In genomic region chr22:28741200-28741757, GRCh38 we compare ENCODE assay signal across 8 cellular contexts. TPM values are rescaled to one million over a fixed set of nuclear protein-coding genes. Genes with fewer than 3 reads are reported as not detected.
DNase-seq lines count a peak whose midpoint lies in the region; ATAC-seq and TF ChIP-seq lines count a peak whose summit lies in the region.

No MANE protein-coding gene starts in this region.

- peak overlapping the region; percentile 77 for H3K4me2 ChIP-seq in fibroblast of lung (ENCODE audit: extremely low read depth, insufficient read depth, low read length)

- no peak for TF ChIP-seq EP300 in sigmoid colon (IDR thresholded peaks at IDR 0.05)

- CTCF ChIA-PET in RWPE1 (lab: Yijun Ruan, JAX), result no interaction called here

- H4K20me1 ChIP-seq in fibroblast of lung (ENCODE audit: control insufficient read depth, extremely low read depth, insufficient read depth, low read length), result no peaks in the 10 kb centered on the region

- H3K4me1 ChIP-seq in fibroblast of lung (ENCODE audit: control insufficient read depth, extremely low read depth, insufficient read depth, low read length) (no peaks in the 10 kb centered on the region), sigmoid colon (peaks cover 0 to 17% (median 11%) of the 10 kb centered on the region in 4 donors)

- H2AFZ ChIP-seq in fibroblast of lung (ENCODE audit: low read length), result peak overlapping the region; percentile 64

- no peaks in the 10 kb centered on the region for H3K9me3 ChIP-seq in fibroblast of lung (ENCODE audit: control insufficient read depth, insufficient read depth, low read depth, low read length)
- no peaks in the 10 kb centered on the region for H3K9me3 ChIP-seq in sigmoid colon

- no peak for DNase-seq in RWPE1 (ENCODE audit: low spot score)
- no peak for DNase-seq in fibroblast of lung (ENCODE audit: low read depth in 2 of 2)
- DNase-seq in sigmoid colon, result no peak
- DNase-seq in stimulated activated naive CD4-positive, alpha-beta T cell (lab: John Stamatoyannopoulos, UW), result no peak
- DNase-seq in activated gamma-delta T cell treated with Interleukin-2 at 50 U/mL for 16 hours, result no peak
- no peak for DNase-seq in NOMO-1 treated with DMSO at 0.1 percent for 48 hours (lab: John Stamatoyannopoulos, UW; ENCODE audit: unreplicated experiment)
- no peak for DNase-seq in NCI-H1436 (lab: John Stamatoyannopoulos, UW)

- peaks cover 10% of the 10 kb centered on the region for H3K79me2 ChIP-seq in fibroblast of lung (ENCODE audit: control insufficient read depth, insufficient read depth, low read length)

- H3K4me3 ChIP-seq in fibroblast of lung (replicated peaks in 1 of 4; ENCODE audit: control extremely low read depth in 1 of 4, insufficient read depth in 1 of 4, low read depth in 3 of 4, low read length in 4 of 4) (peak overlapping the region; percentile 63 to 94 (median 86)), sigmoid colon (peak overlapping the region; percentile 16 to 95 (median 82))

- H3K27me3 ChIP-seq in fibroblast of lung (ENCODE audit: control insufficient read depth, insufficient read depth, low read length), result no peaks in the 10 kb centered on the region
- H3K27me3 ChIP-seq in sigmoid colon, result no peaks in the 10 kb centered on the region

- intact Hi-C loops in sigmoid colon (cut with DNase I), result loop anchor here (1.0 to 5.0 kb wide), 4 partner anchors 62 to 141 kb away; partner anchors contain the start of genes TTC28 and ZNRF3

- no peak for TF ChIP-seq POLR2A in sigmoid colon (IDR thresholded peaks at IDR 0.05)

- ATAC-seq in GM19395 (IDR thresholded peaks at IDR 0.05; ENCODE audit: unreplicated experiment), result peak; percentile 4

- 4 to 9% methylated on average over 16 of the region's 16 CpGs for WGBS in sigmoid colon, 2 donors

- POLR2A ChIA-PET in RWPE1 (lab: Yijun Ruan, JAX; ENCODE audit: low non-redundant PET), result no interaction called here

- peak overlapping the region; percentile 41 for H3K9ac ChIP-seq in fibroblast of lung (ENCODE audit: insufficient read depth, low read length)

- TF ChIP-seq CTCF in RWPE1 (conservative IDR thresholded peaks at IDR 0.05; ENCODE audit: low read depth), result no peak
- no peak for TF ChIP-seq CTCF in fibroblast of lung (conservative IDR thresholded peaks at IDR 0.05 in 1 of 2, IDR thresholded peaks at IDR 0.05 in 1 of 2; ENCODE audit: low read depth in 1 of 2, low read length in 2 of 2)
- TF ChIP-seq CTCF in sigmoid colon (IDR thresholded peaks at IDR 0.05), result no peak

- H3K36me3 ChIP-seq in fibroblast of lung (ENCODE audit: control insufficient read depth, insufficient read depth, low read length) (no peaks in the 10 kb centered on the region), sigmoid colon (peaks cover 4 to 30% (median 19%) of the 10 kb centered on the region in 4 donors)

- H3K27ac ChIP-seq in RWPE1 (peak overlapping the region; percentile 95), fibroblast of lung (ENCODE audit: insufficient read depth, low read length) (peak overlapping the region; percentile 59), sigmoid colon (peak overlapping the region; percentile 45 to 99 (median 95))

RNA-seq across cellular contexts. Expression of gene CHEK2, which starts 0.3 kb away (rescaled TPM):
- total RNA-seq in fibroblast of lung, result 13.4 and 14.5 TPM in 2 replicates
- 17.4 and 18.4 TPM in 2 replicates for polyA plus RNA-seq in fibroblast of lung
- 12.4 and 14.2 TPM in 2 replicates for polyA plus RNA-seq in fibroblast of lung (2012)
- 8.6 and 9.9 TPM in 2 replicates for polyA minus RNA-seq in fibroblast of lung (ENCODE audit: low replicate concordance)
- total RNA-seq in sigmoid colon, result 1 to 10 TPM; 2.8 to 4.6 (median 3.6) TPM
- polyA plus RNA-seq in sigmoid colon, result 10 to 100 TPM; 10.2 to 17.4 (median 10.6) TPM

RNA-seq across cellular contexts. Expression of gene HSCB, which starts 0.6 kb away (rescaled TPM):
- total RNA-seq in fibroblast of lung (19.3 and 26.6 TPM in 2 replicates), sigmoid colon (10 to 100 TPM; 29.9 to 67.5 (median 32.5) TPM)
- polyA plus RNA-seq in fibroblast of lung (17.7 and 22.3 TPM in 2 replicates), sigmoid colon (10 to 100 TPM; 16.6 to 28.8 (median 19.5) TPM)
- 24.2 and 26.9 TPM in 2 replicates for polyA plus RNA-seq in fibroblast of lung (2012)
- 2.7 and 6.7 TPM in 2 replicates for polyA minus RNA-seq in fibroblast of lung (ENCODE audit: low replicate concordance)

RNA-seq across cellular contexts. Expression of gene CCDC117, which starts 31.2 kb away (rescaled TPM):
- total RNA-seq in fibroblast of lung, result 12.4 and 18.7 TPM in 2 replicates
- 14.2 and 16.7 TPM in 2 replicates for polyA plus RNA-seq in fibroblast of lung
- polyA plus RNA-seq in fibroblast of lung (2012), result 8.1 and 9.8 TPM in 2 replicates
- 1.5 and 6.3 TPM in 2 replicates for polyA minus RNA-seq in fibroblast of lung (ENCODE audit: low replicate concordance)
- 10 to 100 TPM; 23.9 to 33.2 (median 29.8) TPM for total RNA-seq in sigmoid colon
- 10 to 100 TPM in 1 of 3 donors, 1 to 10 TPM in 2; 9.6 to 10.4 (median 9.6) TPM for polyA plus RNA-seq in sigmoid colon

RNA-seq across cellular contexts. Expression of gene XBP1, which starts 59.1 kb away (rescaled TPM):
- total RNA-seq in fibroblast of lung, result 190 and 241 TPM in 2 replicates
- 110 and 144 TPM in 2 replicates for polyA plus RNA-seq in fibroblast of lung
- 83.1 and 99.5 TPM in 2 replicates for polyA plus RNA-seq in fibroblast of lung (2012)
- polyA minus RNA-seq in fibroblast of lung (ENCODE audit: low replicate concordance), result 139 and 163 TPM in 2 replicates
- total RNA-seq in sigmoid colon, result 100 to 1,000 TPM in 2 of 4 donors, 10 to 100 TPM in 2; 76.7 to 126 (median 106) TPM
- 100 to 1,000 TPM in 2 of 3 donors, 10 to 100 TPM in 1; 87.6 to 134 (median 106) TPM for polyA plus RNA-seq in sigmoid colon
